24 cellular contexts compared by ENCODE assay signal in genomic region chr18:46350598-46351172, GRCh38.
"Had no signal": no experiment of that assay in that cellular context is flagged by ENCODE, and none has a peak within 500 bp of the region (broad histone marks: within the 10 kb centered on the region; RNA-seq: fewer than 3 reads in every experiment).

No MANE protein-coding gene starts in this region.

- H3K4me1 ChIP-seq: breast epithelium, SJCRH30 had no signal

- H3K9me3 ChIP-seq: breast epithelium, SJCRH30 had no signal

- H3K27ac ChIP-seq: breast epithelium, SJCRH30 had no signal

- H3K36me3 ChIP-seq: breast epithelium, SJCRH30 had no signal

- DNase-seq: activated CD4-positive, alpha-beta memory T cell treated with anti-CD3 and anti-CD28 coated beads for 36 hours; activated CD4-positive, alpha-beta T cell treated with anti-CD3 and anti-CD28 coated beads, Interleukin-2, amount 10 ng/mL, durations not matched to agents 7 days and 5 days; activated CD4-positive, CD25-positive, alpha-beta regulatory T cell; activated CD8-positive, alpha-beta memory T cell treated with anti-CD3 and anti-CD28 coated beads for 24 hours; activated naive CD4-positive, alpha-beta T cell treated with anti-CD3 and anti-CD28 coated beads, Interleukin-2, amount 50 U/mL, for 16 hours; activated T-cell treated with anti-CD3 and anti-CD28 coated beads for 4 hours; activated T-cell treated with anti-CD3 and anti-CD28 coated beads, Interleukin-2, amount 50 U/mL, for 48 hours; caudate nucleus; Karpas-422; NCI-H1105 treated with DMSO at 0.1 percent for 48 hours; NCI-H146; NCI-H187 treated with DMSO at 0.1 percent for 48 hours; NCI-H2081 treated with DMSO at 0.1 percent for 48 hours; NCI-H226; NCI-H510A; NCI-H526 treated with DMSO at 0.1 percent for 48 hours; NK-92 treated with Interleukin-12 subunit alpha and Interleukin-12 subunit beta, amount 100 ng/mL, for 24 hours; OCI-M1; Right ventricle myocardium superior; RPMI8226; SJCRH30 had no signal

- H3K27me3 ChIP-seq: breast epithelium, SJCRH30 had no signal

- ATAC-seq: K562, Panc1 had no signal

- H3K4me3 ChIP-seq: breast epithelium, K562, SJCRH30 had no signal
